ENCODE assay signal across 8 cellular contexts in the genomic region with DNA sequence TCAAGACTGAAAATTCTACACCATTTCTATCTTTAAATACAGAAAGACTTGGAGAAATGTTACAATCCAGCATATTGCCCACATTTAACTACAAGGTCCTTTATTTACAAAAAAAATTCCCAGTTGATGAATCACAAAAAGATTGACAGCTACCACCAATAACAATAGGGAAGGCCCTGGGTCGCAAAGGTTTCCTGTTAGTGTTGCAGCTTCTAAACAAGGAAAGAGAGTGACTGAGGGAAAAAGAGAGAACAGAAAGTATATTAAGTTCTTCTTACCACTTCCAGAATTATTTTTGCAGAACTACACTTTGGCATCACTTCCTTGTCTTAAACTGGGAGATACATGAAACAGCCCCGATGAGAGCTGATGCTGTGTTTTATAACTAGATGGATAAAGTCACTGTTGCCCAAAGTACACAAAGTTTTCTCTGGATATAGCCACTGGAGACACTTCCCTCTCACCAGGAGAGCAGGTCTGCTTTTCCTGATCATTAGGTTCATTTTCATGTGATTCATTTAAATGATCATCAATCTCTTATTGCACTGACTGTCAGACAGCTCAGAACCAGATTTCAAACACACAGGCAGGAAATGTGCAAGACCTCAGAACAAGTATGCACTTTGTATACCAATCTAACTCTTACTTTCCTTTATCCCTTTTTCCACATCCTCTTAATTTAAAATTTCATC. TPM values are rescaled to one million over a fixed set of nuclear protein-coding genes. Genes with fewer than 3 reads are reported as not detected.
DNase-seq lines count a peak whose midpoint lies in the region; ATAC-seq and TF ChIP-seq lines count a peak whose summit lies in the region.

No MANE protein-coding gene starts in this region.

- no peak overlapping the region for H3K4me3 Mint-ChIP-seq in activated T-cell treated with anti-CD3 and anti-CD28 coated beads, Interleukin-2, amount 50 U/mL, for 24 hours
- no peak overlapping the region for H3K4me3 Mint-ChIP-seq in type B pancreatic cell

- H3K27me3 ChIP-seq in NT2/D1 (ENCODE audit: insufficient read depth, insufficient read length), result no peaks in the 10 kb centered on the region

- no peaks in the 10 kb centered on the region for H3K4me1 Mint-ChIP-seq in activated T-cell treated with anti-CD3 and anti-CD28 coated beads, Interleukin-2, amount 50 U/mL, for 24 hours (ENCODE audit: low read depth)
- H3K4me1 Mint-ChIP-seq in type B pancreatic cell (ENCODE audit: unreplicated experiment), result peaks cover 9% of the 10 kb centered on the region

- POLR2A ChIA-PET in OCI-LY7 (lab: Charles Lee), result interaction anchor here (1.1 kb wide), 1 partner anchor 8 kb away, joined by 3 read pairs; no protein-coding TSS in a partner anchor

- H3K36me3 ChIP-seq in NT2/D1 (ENCODE audit: insufficient read depth, insufficient read length, low read length), result peaks cover 17% of the 10 kb centered on the region
- no peaks in the 10 kb centered on the region for H3K36me3 ChIP-seq in OCI-LY7 (ENCODE audit: insufficient read depth, low read length)

- H3K9ac ChIP-seq in NT2/D1 (ENCODE audit: insufficient read length, low read depth), result no peak overlapping the region

- no peaks in the 10 kb centered on the region for H3K9me3 ChIP-seq in NT2/D1 (ENCODE audit: insufficient read depth, low read length)
- no peaks in the 10 kb centered on the region for H3K9me3 ChIP-seq in OCI-LY7 (ENCODE audit: low read length)

- no peaks in the 10 kb centered on the region for H3K27me3 Mint-ChIP-seq in activated T-cell treated with anti-CD3 and anti-CD28 coated beads, Interleukin-2, amount 50 U/mL, for 24 hours
- H3K27me3 Mint-ChIP-seq in type B pancreatic cell, result no peaks in the 10 kb centered on the region

- peak; percentile 43 for ATAC-seq in GM21619 (IDR thresholded peaks at IDR 0.05; ENCODE audit: unreplicated experiment)
- ATAC-seq in esophagus mucosa, result peak; percentile 15

- no peaks in the 10 kb centered on the region for H3K36me3 Mint-ChIP-seq in activated T-cell treated with anti-CD3 and anti-CD28 coated beads, Interleukin-2, amount 50 U/mL, for 24 hours (ENCODE audit: low read depth)
- H3K36me3 Mint-ChIP-seq in type B pancreatic cell, result peaks cover 13% of the 10 kb centered on the region

- no peaks in the 10 kb centered on the region for H3K9me2 ChIP-seq in OCI-LY7 (ENCODE audit: insufficient read depth, low read length)

- H4K20me1 ChIP-seq in OCI-LY7 (ENCODE audit: insufficient read depth, low read length), result no peaks in the 10 kb centered on the region

- no TSS peak for BruUV-seq in OCI-LY7 (replicated peaks; lab: Mats Ljungman, UMichigan)

- DNase-seq in NT2/D1 (ENCODE audit: low read depth, low spot score), result peak; percentile 38
- DNase-seq in pons (ENCODE audit: low spot score), result peak; percentile 89
- DNase-seq in activated T-cell treated with anti-CD3 and anti-CD28 coated beads, Interleukin-2, amount 50 U/mL, for 24 hours, result no peak
- DNase-seq in type B pancreatic cell (ENCODE audit: extremely low spot score, unreplicated experiment), result no peak
- no peak for DNase-seq in OCI-LY7 (ENCODE audit: low spot score)
- DNase-seq in GOT3 (lab: John Stamatoyannopoulos, UW), result no peak

- intact Hi-C loops in OCI-LY7 (cut with micrococcal nuclease; ENCODE audit: unreplicated experiment), result no loop called here

- CTCF ChIA-PET in OCI-LY7 (lab: Charles Lee; ENCODE audit: unreplicated experiment), result no interaction called here

- TF ChIP-seq CTCF in type B pancreatic cell (conservative IDR thresholded peaks at IDR 0.05) (no peak), OCI-LY7 (conservative IDR thresholded peaks at IDR 0.05; ENCODE audit: low read length) (no peak)

- H3K4me3 ChIP-seq in NT2/D1 (ENCODE audit: insufficient read length, low read depth) (no peak overlapping the region), OCI-LY7 (ENCODE audit: low read depth, low read length, poor library complexity, severe bottlenecking) (no peak overlapping the region)

- no peaks in the 10 kb centered on the region for H3K9me3 Mint-ChIP-seq in activated T-cell treated with anti-CD3 and anti-CD28 coated beads, Interleukin-2, amount 50 U/mL, for 24 hours
- H3K9me3 Mint-ChIP-seq in type B pancreatic cell, result no peaks in the 10 kb centered on the region

- no peaks in the 10 kb centered on the region for H3K79me2 ChIP-seq in OCI-LY7 (ENCODE audit: insufficient read depth, low read depth, low read length)

- H3K4me2 ChIP-seq in OCI-LY7 (ENCODE audit: low read length), result no peak overlapping the region

- no peak overlapping the region for H2AFZ ChIP-seq in OCI-LY7 (ENCODE audit: low read length)

- no peaks in the 10 kb centered on the region for H3K4me1 ChIP-seq in NT2/D1 (ENCODE audit: insufficient read depth, insufficient read length)
- H3K4me1 ChIP-seq in OCI-LY7 (ENCODE audit: insufficient read depth, low read length, poor library complexity, severe bottlenecking), result no peaks in the 10 kb centered on the region

- H3K27ac Mint-ChIP-seq in activated T-cell treated with anti-CD3 and anti-CD28 coated beads, Interleukin-2, amount 50 U/mL, for 24 hours, result no peak overlapping the region
- H3K27ac Mint-ChIP-seq in type B pancreatic cell, result no peak overlapping the region

- no peak overlapping the region for H3K27ac ChIP-seq in OCI-LY7 (ENCODE audit: low read depth, low read length, poor library complexity, severe bottlenecking)

RNA-seq across cellular contexts. Expression of gene SHTN1, which starts 57.0 kb away (rescaled TPM):
- total RNA-seq in esophagus mucosa, result 23.9 TPM
- total RNA-seq in type B pancreatic cell (ENCODE audit: low replicate concordance), result 18.2 and 35.6 TPM in 2 replicates
- not detected in 2 replicates for total RNA-seq in OCI-LY7 (2014; rRNA removed; shearing (Covaris generic))
- not detected in 2 replicates for total RNA-seq in OCI-LY7 (2022)

Comparison
In these comparisons a context has a peak if more than half of its experiments do, and no peak if none do; other contexts are left out.
1. DNase-seq: peak in NT2/D1 (single experiment) and pons (single experiment); none in activated T-cell treated with anti-CD3 and anti-CD28 coated beads, Interleukin-2, amount 50 U/mL, for 24 hours (single experiment), type B pancreatic cell (single experiment), OCI-LY7 (single experiment) and GOT3 (single experiment).
2. RNA of gene SHTN1, which starts 57.0 kb away (total RNA-seq): 23.9 TPM in esophagus mucosa (single experiment) and 18.2 to 35.6 TPM in type B pancreatic cell; not detected in OCI-LY7; every median in the first group is over 10 times any median in the second.